ENCODE assay signal across 16 cellular contexts in genomic region chr5:166062719-166063118, GRCh38.
DNase-seq lines count a peak whose midpoint lies in the region; ATAC-seq and TF ChIP-seq lines count a peak whose summit lies in the region.
"Had no signal": no experiment of that assay in that cellular context is flagged by ENCODE, and none has a peak within 500 bp of the region (broad histone marks: within the 10 kb centered on the region; RNA-seq: fewer than 3 reads in every experiment).

No MANE protein-coding gene starts in this region.

- H3K4me2 ChIP-seq in BLaER1 treated with 17β-estradiol and CSF1 and Interleukin-3, amounts not matched to agents 10 nM and 100 nM = peak overlapping the region; percentile 2 to 76 (median 59); a peak in 20 of 22 replicates
- H3K4me2 ChIP-seq: GM23338 had no signal

- no peaks in the 10 kb centered on the region for H3K27me3 ChIP-seq in BLaER1 treated with 17β-estradiol and CSF1 and Interleukin-3, amounts not matched to agents 10 nM and 100 nM
- H3K27me3 ChIP-seq: BE2C had no signal

- H3K9ac ChIP-seq in BLaER1 treated with 17β-estradiol and CSF1 and Interleukin-3, amounts not matched to agents 10 nM and 100 nM = no peak overlapping the region

- peak; percentile 79 for ATAC-seq in mucosa of descending colon
- no peak for ATAC-seq in HG02981 (IDR thresholded peaks at IDR 0.05; ENCODE audit: unreplicated experiment)
- ATAC-seq: CD8-positive, alpha-beta T cell; GM23338; HCT116 had no signal

- H3K4me1 ChIP-seq in BLaER1 treated with 17β-estradiol and CSF1 and Interleukin-3, amounts not matched to agents 10 nM and 100 nM = peaks cover 8 to 47% (median 23%) of the 10 kb centered on the region in 10 experiments; a peak in 19 of 20 replicates
- H3K4me1 ChIP-seq in mucosa of descending colon (ENCODE audit: low read depth) = no peaks in the 10 kb centered on the region
- H3K4me1 ChIP-seq: BE2C had no signal

- H4K20me1 ChIP-seq in BLaER1 treated with 17β-estradiol and CSF1 and Interleukin-3, amounts not matched to agents 10 nM and 100 nM = no peaks in the 10 kb centered on the region

- intact Hi-C loops in mucosa of descending colon (cut with DNase I, micrococcal nuclease) (no loop called here), head of caudate nucleus (cut with DNase I) (no loop called here)

- no peak for TF ChIP-seq CTCF in mucosa of descending colon (IDR thresholded peaks at IDR 0.05)

- peak overlapping the region in 5 of 11 experiments; percentile 13 to 52 (median 28); a peak in 5 of 22 replicates for H3K27ac ChIP-seq in BLaER1 treated with 17β-estradiol and CSF1 and Interleukin-3, amounts not matched to agents 10 nM and 100 nM

- H3K36me3 ChIP-seq in BLaER1 treated with 17β-estradiol and CSF1 and Interleukin-3, amounts not matched to agents 10 nM and 100 nM = no peaks in the 10 kb centered on the region
- H3K36me3 ChIP-seq in mucosa of descending colon (ENCODE audit: low read depth) = no peaks in the 10 kb centered on the region
- H3K36me3 ChIP-seq: BE2C had no signal

- peaks cover 0 to 25% (median 5%) of the 10 kb centered on the region in 11 experiments; a peak in 10 of 22 replicates for H3K9me3 ChIP-seq in BLaER1 treated with 17β-estradiol and CSF1 and Interleukin-3, amounts not matched to agents 10 nM and 100 nM (replicated peaks in 1 of 11)
- no peaks in the 10 kb centered on the region for H3K9me3 ChIP-seq in mucosa of descending colon
- H3K9me3 ChIP-seq: BE2C had no signal

- H3K4me3 ChIP-seq in BLaER1 treated with 17β-estradiol and CSF1 and Interleukin-3, amounts not matched to agents 10 nM and 100 nM = no peak overlapping the region; a peak in 1 of 20 replicates
- no peak overlapping the region for H3K4me3 ChIP-seq in mucosa of descending colon
- H3K4me3 ChIP-seq: GM23338 had no signal

- DNase-seq in NCI-H774 (lab: John Stamatoyannopoulos, UW) = peak; percentile 39
- peak in 1 of 3 donors; percentile 28 for DNase-seq in mucosa of descending colon
- no peak for DNase-seq in head of caudate nucleus
- DNase-seq in SKM-1 (lab: John Stamatoyannopoulos, UW; ENCODE audit: unreplicated experiment) = no peak
- DNase-seq: ACHN; BE2C; Calu3; CD8-positive, alpha-beta T cell; DMS79 treated with DMSO at 0.1 percent for 48 hours; GF-D8; H7; HFFc6 had no signal
